1 cellular context compared by ENCODE assay signal in the genomic region with DNA sequence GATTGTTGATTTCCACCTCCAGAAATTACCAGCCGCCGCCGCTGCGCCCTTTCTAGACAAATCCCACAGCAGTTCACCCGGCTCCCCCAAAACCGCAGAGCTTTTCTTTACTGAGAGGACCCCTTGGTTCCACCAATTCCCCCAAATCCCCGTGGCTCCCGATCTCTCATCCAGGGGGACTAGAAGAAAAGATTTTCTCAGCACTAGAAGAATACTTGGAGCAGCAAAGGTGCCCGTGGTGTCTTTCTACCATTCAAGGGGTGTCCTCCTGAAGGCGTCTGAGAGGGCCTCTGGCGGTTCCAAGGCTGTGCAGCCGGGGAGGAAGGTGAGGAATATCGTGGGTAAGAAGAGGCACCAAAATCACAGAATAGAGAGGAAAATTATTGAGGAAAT.
TF ChIP-seq lines count a peak whose summit lies in the region.

No MANE protein-coding gene starts in this region.

TF ChIP-seq in HCT116, 20 proteins besides CTCF, POLR2A, EP300 and RAD21 (continued from another document):
- no peak for TF ChIP-seq EZH2 (IDR thresholded peaks at IDR 0.05)
- TF ChIP-seq EGR1 (IDR thresholded peaks at IDR 0.05; ENCODE audit: low read depth) = no peak
- no peak for TF ChIP-seq SP1 (IDR thresholded peaks at IDR 0.05; ENCODE audit: low read depth)
TF ChIP-seq in HCT116: peak in this region for 0.
